In the genomic region with DNA sequence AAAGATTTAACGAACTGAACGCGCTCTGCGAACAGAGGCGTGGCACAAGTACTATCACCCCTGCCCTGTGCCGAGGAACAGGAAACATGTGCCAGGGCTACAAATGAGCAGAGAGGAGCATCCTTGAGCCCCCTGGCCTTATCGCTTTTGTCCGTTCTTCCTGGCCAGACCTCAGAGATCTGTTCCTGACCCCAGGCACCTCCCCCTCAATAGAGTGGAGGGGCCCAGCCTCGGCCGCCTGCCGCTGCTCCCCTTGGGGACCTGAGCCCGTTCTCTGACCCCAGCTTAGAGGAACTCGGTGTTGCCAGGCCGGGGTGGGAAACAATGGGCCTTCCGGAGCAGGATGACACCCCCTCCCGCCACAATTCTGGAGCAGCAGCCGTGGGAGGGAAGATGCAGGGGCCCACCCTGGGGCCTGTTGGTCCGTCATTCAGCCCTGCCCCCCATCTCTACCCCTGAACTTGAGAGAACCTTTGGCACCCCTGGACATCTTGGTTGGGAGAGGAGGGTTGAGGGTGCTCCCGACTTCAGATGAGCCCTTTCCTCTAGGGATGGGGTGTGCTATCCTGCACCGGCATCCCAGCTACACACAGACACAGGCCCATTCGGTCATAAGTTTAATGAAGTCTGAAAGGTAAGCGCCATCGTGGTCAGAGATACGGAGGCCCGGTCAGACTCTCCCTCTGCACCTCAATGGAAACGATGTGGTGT, we compare ENCODE assay signal across 8 cellular contexts. TPM values are rescaled to one million over a fixed set of nuclear protein-coding genes. Genes with fewer than 3 reads are reported as not detected.
DNase-seq lines count a peak whose midpoint lies in the region; ATAC-seq and TF ChIP-seq lines count a peak whose summit lies in the region.

No MANE protein-coding gene starts in this region.

- H3K4me2 ChIP-seq in skeletal muscle satellite cell (ENCODE audit: low read length) = peak overlapping the region; percentile 98

- H3K9me3 Mint-ChIP-seq in activated CD4-positive, alpha-beta T cell treated with anti-CD3 and anti-CD28 coated beads, Interleukin-2, amount 10 ng/mL, durations not matched to agents 7 days and 5 days = no peaks in the 10 kb centered on the region

- no peak for ATAC-seq in HG02678 (IDR thresholded peaks at IDR 0.05; ENCODE audit: unreplicated experiment)
- ATAC-seq in GM21723 (IDR thresholded peaks at IDR 0.05; ENCODE audit: unreplicated experiment) = no peak

- POLR2A ChIA-PET in activated CD4-positive, alpha-beta T cell treated with anti-CD3 and anti-CD28 coated beads, Interleukin-2, amount 10 ng/mL, durations not matched to agents 7 days and 5 days (lab: Charles Lee) = interaction anchor here (0.6 kb wide), 1 partner anchor 8 kb away, joined by 3 read pairs; no protein-coding TSS in a partner anchor

- H3K9me3 ChIP-seq in left ventricle myocardium inferior (replicated peaks) (no peaks in the 10 kb centered on the region), skeletal muscle satellite cell (replicated peaks; ENCODE audit: low read length) (no peaks in the 10 kb centered on the region)

- peaks cover 69% of the 10 kb centered on the region for H3K4me1 ChIP-seq in left ventricle myocardium inferior
- peaks cover 29% of the 10 kb centered on the region for H3K4me1 ChIP-seq in skeletal muscle satellite cell (ENCODE audit: control insufficient read depth, insufficient read depth, low read length)

- H3K4me3 ChIP-seq in left ventricle myocardium inferior = peak overlapping the region; percentile 86
- H3K4me3 ChIP-seq in skeletal muscle satellite cell (ENCODE audit: low read length) = peak overlapping the region; percentile 77

- intact Hi-C loops in left ventricle myocardium inferior (cut with micrococcal nuclease) = no loop called here

- H3K4me1 Mint-ChIP-seq in activated CD4-positive, alpha-beta T cell treated with anti-CD3 and anti-CD28 coated beads, Interleukin-2, amount 10 ng/mL, durations not matched to agents 7 days and 5 days = peaks cover 12% of the 10 kb centered on the region

- TF ChIP-seq CTCF in left ventricle myocardium inferior (IDR thresholded peaks at IDR 0.05; ENCODE audit: borderline replicate concordance) = no peak

- H3K36me3 ChIP-seq in left ventricle myocardium inferior = peaks cover 44% of the 10 kb centered on the region
- H3K36me3 ChIP-seq in skeletal muscle satellite cell (ENCODE audit: insufficient read depth, low read length) = peaks cover 26% of the 10 kb centered on the region

- peaks cover 4% of the 10 kb centered on the region for H3K36me3 Mint-ChIP-seq in activated CD4-positive, alpha-beta T cell treated with anti-CD3 and anti-CD28 coated beads, Interleukin-2, amount 10 ng/mL, durations not matched to agents 7 days and 5 days (ENCODE audit: low read depth)

- H3K27ac ChIP-seq in left ventricle myocardium inferior (replicated peaks) = peak overlapping the region; percentile 99

- H3K4me3 Mint-ChIP-seq in activated CD4-positive, alpha-beta T cell treated with anti-CD3 and anti-CD28 coated beads, Interleukin-2, amount 10 ng/mL, durations not matched to agents 7 days and 5 days = no peak overlapping the region

- CTCF ChIA-PET in activated CD4-positive, alpha-beta T cell treated with anti-CD3 and anti-CD28 coated beads, Interleukin-2, amount 10 ng/mL, durations not matched to agents 7 days and 5 days (lab: Charles Lee) = interaction anchor here (0.7 to 1.4 kb wide), 8 partner anchors 11 to 134 kb away, joined by 3 to 9 read pairs (median 3); partner anchors contain the start of gene KDM6B

- H3K27me3 ChIP-seq in left ventricle myocardium inferior (ENCODE audit: low read depth) (no peaks in the 10 kb centered on the region), skeletal muscle satellite cell (ENCODE audit: control insufficient read depth, insufficient read depth, low read length) (no peaks in the 10 kb centered on the region)

- H3K9ac ChIP-seq in skeletal muscle satellite cell (ENCODE audit: low read depth, low read length) = peak overlapping the region; percentile 88

- no peak overlapping the region for H3K27ac Mint-ChIP-seq in activated CD4-positive, alpha-beta T cell treated with anti-CD3 and anti-CD28 coated beads, Interleukin-2, amount 10 ng/mL, durations not matched to agents 7 days and 5 days

- H3K27me3 Mint-ChIP-seq in activated CD4-positive, alpha-beta T cell treated with anti-CD3 and anti-CD28 coated beads, Interleukin-2, amount 10 ng/mL, durations not matched to agents 7 days and 5 days = no peaks in the 10 kb centered on the region

- DNase-seq in CMK (ENCODE audit: low read depth) (peak; percentile 89), KG1 (lab: John Stamatoyannopoulos, UW) (peak; percentile 28), left ventricle myocardium inferior (peak; percentile 75), iPS-NIHi11 (ENCODE audit: low spot score) (no peak)
- peak; percentile 49 for DNase-seq in activated CD4-positive, alpha-beta T cell treated with anti-CD3 and anti-CD28 coated beads, Interleukin-2, amount 10 ng/mL, durations not matched to agents 7 days and 5 days

RNA-seq across cellular contexts. Expression of gene NAA38, which starts 1.1 kb away (rescaled TPM):
- total RNA-seq in activated CD4-positive, alpha-beta T cell treated with anti-CD3 and anti-CD28 coated beads, Interleukin-2, amount 10 ng/mL, durations not matched to agents 7 days and 5 days = 10 to 100 TPM; 84.2 to 93.0 TPM
- total RNA-seq in left ventricle myocardium inferior = 89.8 TPM
- total RNA-seq in skeletal muscle satellite cell (2012; rRNA removed) = 67.2 and 67.7 TPM in 2 replicates

RNA-seq across cellular contexts. Expression of gene TMEM88, which starts 1.4 kb away (rescaled TPM):
- under 1 TPM; 0.55 to 0.87 TPM for total RNA-seq in activated CD4-positive, alpha-beta T cell treated with anti-CD3 and anti-CD28 coated beads, Interleukin-2, amount 10 ng/mL, durations not matched to agents 7 days and 5 days
- 26.4 TPM for total RNA-seq in left ventricle myocardium inferior
- total RNA-seq in skeletal muscle satellite cell (2012; rRNA removed) = 0.44 TPM in 1 of 2 replicates, not detected in the other

RNA-seq across cellular contexts. Expression of gene CYB5D1, which starts 1.6 kb away (rescaled TPM):
- 1 to 10 TPM; 8.2 to 9.0 TPM for total RNA-seq in activated CD4-positive, alpha-beta T cell treated with anti-CD3 and anti-CD28 coated beads, Interleukin-2, amount 10 ng/mL, durations not matched to agents 7 days and 5 days
- 17.8 TPM for total RNA-seq in left ventricle myocardium inferior
- total RNA-seq in skeletal muscle satellite cell (2012; rRNA removed) = 12.2 and 12.9 TPM in 2 replicates

RNA-seq across cellular contexts. Expression of gene KDM6B, which starts 22.2 kb away (rescaled TPM):
- total RNA-seq in activated CD4-positive, alpha-beta T cell treated with anti-CD3 and anti-CD28 coated beads, Interleukin-2, amount 10 ng/mL, durations not matched to agents 7 days and 5 days = 10 to 100 TPM; 12.3 to 12.8 TPM
- 23.3 TPM for total RNA-seq in left ventricle myocardium inferior
- 1.8 and 3.1 TPM in 2 replicates for total RNA-seq in skeletal muscle satellite cell (2012; rRNA removed)

RNA-seq across cellular contexts. Expression of gene CHD3, which starts 32.4 kb away (rescaled TPM):
- total RNA-seq in activated CD4-positive, alpha-beta T cell treated with anti-CD3 and anti-CD28 coated beads, Interleukin-2, amount 10 ng/mL, durations not matched to agents 7 days and 5 days = 100 to 1,000 TPM; 216 to 223 TPM
- 15.6 TPM for total RNA-seq in left ventricle myocardium inferior
- total RNA-seq in skeletal muscle satellite cell (2012; rRNA removed) = 35.0 and 38.2 TPM in 2 replicates

Comparison
In these comparisons a context has a peak if more than half of its experiments do, and no peak if none do; other contexts are left out.
1. RNA of gene TMEM88, which starts 1.4 kb away (total RNA-seq): 26.4 TPM in left ventricle myocardium inferior (single experiment); 0.55 to 0.87 TPM in activated CD4-positive, alpha-beta T cell treated with anti-CD3 and anti-CD28 coated beads, Interleukin-2, amount 10 ng/mL, durations not matched to agents 7 days and 5 days; every median in the first group is over 10 times any median in the second.